ENCODE assay signal across 8 cellular contexts in the genomic region with DNA sequence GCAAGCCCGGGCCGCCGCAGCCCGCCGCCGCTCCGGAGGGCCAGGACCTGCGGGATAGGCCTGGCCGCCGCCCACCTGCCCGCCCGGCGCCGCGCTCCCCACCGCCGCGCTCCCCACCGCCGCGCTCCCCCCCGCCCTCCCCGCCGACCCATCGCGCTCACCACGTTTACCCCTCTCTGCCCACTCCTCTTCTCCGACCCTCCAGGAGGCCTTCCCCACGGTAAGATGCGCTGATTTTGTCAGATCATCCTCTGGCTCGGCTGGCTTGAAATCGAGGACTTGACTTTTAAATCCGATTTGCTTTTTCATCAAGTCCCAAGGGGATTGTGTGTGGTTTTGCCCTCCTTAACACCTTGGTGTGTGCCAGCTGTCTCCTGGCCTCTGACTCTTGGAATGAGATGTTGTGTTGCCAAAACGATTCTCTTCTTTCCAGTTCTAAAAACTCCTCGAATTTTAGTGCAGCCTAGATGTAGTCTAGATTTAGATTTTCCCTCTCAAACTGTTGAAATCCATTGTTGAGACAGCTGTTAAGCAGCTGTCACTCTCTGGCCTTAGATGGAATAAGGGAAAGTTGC. TPM values are rescaled to one million over a fixed set of nuclear protein-coding genes. Genes with fewer than 3 reads are reported as not detected.
A peak's percentile ranks its signal among the peaks of the same experiment; 100 is the strongest.
DNase-seq lines count a peak whose midpoint lies in the region; ATAC-seq and TF ChIP-seq lines count a peak whose summit lies in the region.

No MANE protein-coding gene starts in this region.

- TF ChIP-seq CTCF in lung (IDR thresholded peaks at IDR 0.05; ENCODE audit: control extremely low read depth, extremely low read depth) (no peak), upper lobe of left lung (IDR thresholded peaks at IDR 0.05) (no peak)

- TF ChIP-seq POLR2A in upper lobe of left lung (IDR thresholded peaks at IDR 0.05), result no peak

- peak overlapping the region; percentile 88 for H3K4me3 ChIP-seq in Jurkat, Clone E6-1 (ENCODE audit: low read length)
- H3K4me3 ChIP-seq in lung (peak overlapping the region; percentile 78), upper lobe of left lung (peak overlapping the region; percentile 65 to 95 (median 81))

- H3K27me3 ChIP-seq in lung (ENCODE audit: control insufficient read depth, insufficient read depth), result no peaks in the 10 kb centered on the region
- H3K27me3 ChIP-seq in upper lobe of left lung, result no peaks in the 10 kb centered on the region

- peak overlapping the region; percentile 95 to 97 for H3K27ac ChIP-seq in lung (ENCODE audit: low read depth in 1 of 2, low read length in 1 of 2)
- peak overlapping the region; percentile 88 to 95 (median 93) for H3K27ac ChIP-seq in upper lobe of left lung

- DNase-seq in ELR (ENCODE audit: low read depth) (peak; percentile 8), brain pericyte (ENCODE audit: low read depth, low spot score) (peak; percentile 25), lung (ENCODE audit: low spot score) (no peak), upper lobe of left lung (peak in 1 of 2 donors; percentile 90)
- peak; percentile 11 for DNase-seq in Jurkat, Clone E6-1 (ENCODE audit: low read depth, low spot score)

- H3K36me3 ChIP-seq in lung (ENCODE audit: control insufficient read depth in 2 of 2, insufficient read depth in 2 of 2, low read length in 2 of 2) (peaks cover 5 to 8% of the 10 kb centered on the region in 2 donors), upper lobe of left lung (peaks cover 8 to 43% (median 37%) of the 10 kb centered on the region in 4 donors)

- H3K4me1 ChIP-seq in lung (ENCODE audit: control insufficient read depth in 2 of 2, insufficient read depth in 2 of 2, low read length in 2 of 2) (peaks cover 0 to 7% of the 10 kb centered on the region in 2 donors), upper lobe of left lung (peaks cover 15 to 28% (median 18%) of the 10 kb centered on the region in 4 donors)

- ATAC-seq in lung (ENCODE audit: insufficient read depth, low FRiP score) (no peak), upper lobe of left lung (ENCODE audit: low FRiP score in 2 of 2) (no peak), GM18519 (IDR thresholded peaks at IDR 0.05; ENCODE audit: low FRiP score, unreplicated experiment) (no peak), HG02571 (IDR thresholded peaks at IDR 0.05; ENCODE audit: unreplicated experiment) (no peak), GM18520 (IDR thresholded peaks at IDR 0.05; ENCODE audit: unreplicated experiment) (no peak)

- H3K9me3 ChIP-seq in lung (ENCODE audit: control insufficient read depth in 2 of 2, insufficient read depth in 1 of 2, low read length in 1 of 2) (no peaks in the 10 kb centered on the region), upper lobe of left lung (no peaks in the 10 kb centered on the region)

- 1 to 2% methylated on average over 24 to 35 of the region's 35 CpGs for WGBS in lung, 2 donors
- WGBS in upper lobe of left lung, 2 donors, result 2 to 4% methylated on average over 6 to 7 of the region's 35 CpGs

- TF ChIP-seq EP300 in upper lobe of left lung (IDR thresholded peaks at IDR 0.05), result no peak

RNA-seq across cellular contexts. Expression of gene POM121, which starts 0.7 kb away (rescaled TPM):
- 41.9 TPM for polyA plus RNA-seq in Jurkat, Clone E6-1 (2012; ENCODE audit: insufficient read depth, insufficient read length)
- total RNA-seq in lung, result 10 to 100 TPM; 15.4 to 38.0 TPM
- 10 to 100 TPM; 14.5 to 17.7 TPM for polyA plus RNA-seq in lung
- total RNA-seq in upper lobe of left lung, result 10 to 100 TPM; 25.5 to 37.2 (median 32.8) TPM

RNA-seq across cellular contexts. Expression of gene TRIM74, which starts 43.6 kb away (rescaled TPM):
- polyA plus RNA-seq in Jurkat, Clone E6-1 (2012; ENCODE audit: insufficient read depth, insufficient read length), result 3.2 TPM
- 1 to 10 TPM in 1 of 2 donors, not detected in 1; 1.5 TPM for total RNA-seq in lung
- polyA plus RNA-seq in lung, result under 1 TPM; 0.37 to 0.53 TPM
- total RNA-seq in upper lobe of left lung, result 1 to 10 TPM in 2 of 6 donors, under 1 TPM in 1, not detected in 3; 0.60 to 9.4 (median 1.2) TPM
